24 cellular contexts compared by ENCODE assay signal in genomic region chr16:11060364-11060763, GRCh38.
DNase-seq lines count a peak whose midpoint lies in the region; ATAC-seq, FAIRE-seq and TF ChIP-seq lines count a peak whose summit lies in the region.
"Had no signal": no experiment of that assay in that cellular context is flagged by ENCODE, and none has a peak within 500 bp of the region (broad histone marks: within the 10 kb centered on the region; RNA-seq: fewer than 3 reads in every experiment).

No MANE protein-coding gene starts in this region.

- no peaks in the 10 kb centered on the region for H3F3A ChIP-seq in PC-3 (ENCODE audit: low read length, unreplicated experiment)

- no peak overlapping the region for H3K4me3 Mint-ChIP-seq in activated T-cell treated with anti-CD3 and anti-CD28 coated beads, Interleukin-2, amount 50 U/mL, for 24 hours
- H3K4me3 Mint-ChIP-seq in activated T-cell treated with anti-CD3 and anti-CD28 coated beads, Interleukin-2, amount 50 U/mL, for 4 hours, result no peak overlapping the region
- H3K4me3 Mint-ChIP-seq in astrocyte (ENCODE audit: unreplicated experiment), result peak overlapping the region; percentile 1
- H3K4me3 Mint-ChIP-seq: CD14-positive monocyte; CD8-positive, alpha-beta memory T cell had no signal

- no peaks in the 10 kb centered on the region for H3K9me3 Mint-ChIP-seq in activated T-cell treated with anti-CD3 and anti-CD28 coated beads, Interleukin-2, amount 50 U/mL, for 24 hours
- H3K9me3 Mint-ChIP-seq in activated T-cell treated with anti-CD3 and anti-CD28 coated beads, Interleukin-2, amount 50 U/mL, for 4 hours, result no peaks in the 10 kb centered on the region
- no peaks in the 10 kb centered on the region for H3K9me3 Mint-ChIP-seq in astrocyte (ENCODE audit: unreplicated experiment)
- H3K9me3 Mint-ChIP-seq: CD8-positive, alpha-beta memory T cell had no signal

- POLR2A ChIA-PET in PC-3 (lab: Charles Lee; ENCODE audit: unreplicated experiment), result no interaction called here

- CTCF ChIA-PET in PC-3 (lab: Charles Lee), result no interaction called here

- H3K27ac ChIP-seq in astrocyte (ENCODE audit: low read depth, low read length) (no peak overlapping the region), PC-3 (ENCODE audit: low read length) (no peak overlapping the region)
- H3K27ac ChIP-seq: PC-9 had no signal

- H4K20me1 ChIP-seq in astrocyte (ENCODE audit: insufficient read depth, low read length), result peaks cover 7% of the 10 kb centered on the region
- no peaks in the 10 kb centered on the region for H4K20me1 ChIP-seq in PC-3 (ENCODE audit: low read length)

- H3K4me1 Mint-ChIP-seq in activated T-cell treated with anti-CD3 and anti-CD28 coated beads, Interleukin-2, amount 50 U/mL, for 24 hours (ENCODE audit: low read depth), result peaks cover 23% of the 10 kb centered on the region
- H3K4me1 Mint-ChIP-seq in activated T-cell treated with anti-CD3 and anti-CD28 coated beads, Interleukin-2, amount 50 U/mL, for 4 hours (ENCODE audit: low read depth), result peaks cover 2% of the 10 kb centered on the region
- H3K4me1 Mint-ChIP-seq in astrocyte (ENCODE audit: low read depth, unreplicated experiment), result peaks cover 26% of the 10 kb centered on the region

- H3K27ac Mint-ChIP-seq in activated T-cell treated with anti-CD3 and anti-CD28 coated beads, Interleukin-2, amount 50 U/mL, for 24 hours, result peak overlapping the region; percentile 20
- no peak overlapping the region for H3K27ac Mint-ChIP-seq in astrocyte (ENCODE audit: unreplicated experiment)
- H3K27ac Mint-ChIP-seq: CD14-positive monocyte; CD8-positive, alpha-beta memory T cell had no signal

- no peaks in the 10 kb centered on the region for H3K27me3 Mint-ChIP-seq in activated T-cell treated with anti-CD3 and anti-CD28 coated beads, Interleukin-2, amount 50 U/mL, for 24 hours
- H3K27me3 Mint-ChIP-seq in activated T-cell treated with anti-CD3 and anti-CD28 coated beads, Interleukin-2, amount 50 U/mL, for 4 hours (ENCODE audit: low read depth), result no peaks in the 10 kb centered on the region
- no peaks in the 10 kb centered on the region for H3K27me3 Mint-ChIP-seq in astrocyte (ENCODE audit: low read depth, unreplicated experiment)
- H3K27me3 Mint-ChIP-seq: CD8-positive, alpha-beta memory T cell had no signal

- no peaks in the 10 kb centered on the region for H3K27me3 ChIP-seq in astrocyte (ENCODE audit: insufficient read depth, low read length)
- H3K27me3 ChIP-seq in PC-3 (ENCODE audit: low read length), result no peaks in the 10 kb centered on the region
- H3K27me3 ChIP-seq: BE2C, MG63 had no signal

- H3K36me3 ChIP-seq in astrocyte (ENCODE audit: insufficient read depth, low read length) (peaks cover 5% of the 10 kb centered on the region), PC-3 (ENCODE audit: low read depth, low read length) (no peaks in the 10 kb centered on the region)

- no peak for ATAC-seq in activated T-cell treated with anti-CD3 and anti-CD28 coated beads, Interleukin-2, amount 50 U/mL, for 4 hours
- ATAC-seq in PC-3, result no peak

- no peaks in the 10 kb centered on the region for H3K9me3 ChIP-seq in astrocyte (ENCODE audit: insufficient read depth, low read depth, low read length)
- no peaks in the 10 kb centered on the region for H3K9me3 ChIP-seq in PC-3 (ENCODE audit: low read length)
- H3K9me3 ChIP-seq: BE2C, MG63 had no signal

- no peak for TF ChIP-seq POLR2A in lower leg skin (IDR thresholded peaks at IDR 0.05)

- no peak for FAIRE-seq in astrocyte (lab: Jason Lieb, UNC)

- H2AFZ ChIP-seq in astrocyte (ENCODE audit: low read depth, low read length) (no peak overlapping the region), PC-3 (ENCODE audit: low read length) (no peak overlapping the region)
- H2AFZ ChIP-seq: PC-9 had no signal

- BruUV-seq in PC-3 (replicated peaks; lab: Mats Ljungman, UMichigan), result no TSS peak

- no peak for DNase-seq in activated T-cell treated with anti-CD3 and anti-CD28 coated beads, Interleukin-2, amount 50 U/mL, for 24 hours
- no peak for DNase-seq in activated T-cell treated with anti-CD3 and anti-CD28 coated beads, Interleukin-2, amount 50 U/mL, for 4 hours
- DNase-seq in astrocyte (ENCODE audit: low read depth) (no peak), posterior vena cava (ENCODE audit: low spot score) (peak; percentile 46), SHP77 treated with DMSO at 0.1 percent for 48 hours (lab: John Stamatoyannopoulos, UW) (no peak), lower leg skin (ENCODE audit: low spot score in 2 of 2) (no peak), PC-3 (no peak)
- DNase-seq: 8988T; ACHN; BE2C; Calu3; CD8-positive, alpha-beta memory T cell; DMS153; KBM-7; MG63; NCI-H1105 treated with DMSO at 0.1 percent for 48 hours; NCI-H146; NCI-H1930; NCI-H2107; NCI-H524; NCI-H748 treated with DMSO at 0.1 percent for 48 hours; PC-9; Right ventricle myocardium superior had no signal

- WGBS in lower leg skin, 2 donors, result 96 to 98% methylated on average over 4 of the region's 4 CpGs

- no peak overlapping the region for H3K4me2 ChIP-seq in astrocyte (ENCODE audit: low read length)
- H3K4me2 ChIP-seq in PC-3 (ENCODE audit: low read length), result no peak overlapping the region
- H3K4me2 ChIP-seq: PC-9 had no signal

- H3K4me1 ChIP-seq in astrocyte (ENCODE audit: insufficient read depth, low read length), result no peaks in the 10 kb centered on the region
- no peaks in the 10 kb centered on the region for H3K4me1 ChIP-seq in PC-3 (ENCODE audit: insufficient read depth, low read length)

- H3K79me2 ChIP-seq in astrocyte (ENCODE audit: insufficient read depth, low read length) (no peaks in the 10 kb centered on the region), PC-3 (ENCODE audit: low read length) (no peaks in the 10 kb centered on the region)

- TF ChIP-seq CTCF in astrocyte (IDR thresholded peaks at IDR 0.05; ENCODE audit: insufficient read depth, low read depth, low read length) (no peak), lower leg skin (IDR thresholded peaks at IDR 0.05) (no peak), PC-3 (conservative IDR thresholded peaks at IDR 0.05; ENCODE audit: low read depth, low read length) (no peak)

- H3K4me3 ChIP-seq in astrocyte (ENCODE audit: insufficient read depth, low read depth, low read length), result no peak overlapping the region
- no peak overlapping the region for H3K4me3 ChIP-seq in lower leg skin (ENCODE audit: low read depth, poor library complexity, severe bottlenecking)
- H3K4me3 ChIP-seq in PC-3 (ENCODE audit: low read length), result no peak overlapping the region
- H3K4me3 ChIP-seq: MG63, PC-9 had no signal

- no peak overlapping the region for H3K9ac ChIP-seq in astrocyte (ENCODE audit: low read length)
- H3K9ac ChIP-seq in PC-3 (ENCODE audit: low read length), result no peak overlapping the region

- intact Hi-C loops in posterior vena cava (cut with DNase I), result no loop called here
- intact Hi-C loops in lower leg skin (cut with DNase I; ENCODE audit: low total_unique reads), result no loop called here
- intact Hi-C loops in PC-3 (cut with micrococcal nuclease), result no loop called here

- no peaks in the 10 kb centered on the region for H3K9me2 ChIP-seq in PC-3 (replicated peaks; ENCODE audit: low read length)

- peaks cover 88% of the 10 kb centered on the region for H3K36me3 Mint-ChIP-seq in activated T-cell treated with anti-CD3 and anti-CD28 coated beads, Interleukin-2, amount 50 U/mL, for 24 hours (ENCODE audit: low read depth)
- H3K36me3 Mint-ChIP-seq in activated T-cell treated with anti-CD3 and anti-CD28 coated beads, Interleukin-2, amount 50 U/mL, for 4 hours (ENCODE audit: insufficient read depth), result peaks cover 42% of the 10 kb centered on the region
- peaks cover 21% of the 10 kb centered on the region for H3K36me3 Mint-ChIP-seq in astrocyte (ENCODE audit: low read depth, unreplicated experiment)
